ENCODE assay signal across 1 cellular context in the genomic region with DNA sequence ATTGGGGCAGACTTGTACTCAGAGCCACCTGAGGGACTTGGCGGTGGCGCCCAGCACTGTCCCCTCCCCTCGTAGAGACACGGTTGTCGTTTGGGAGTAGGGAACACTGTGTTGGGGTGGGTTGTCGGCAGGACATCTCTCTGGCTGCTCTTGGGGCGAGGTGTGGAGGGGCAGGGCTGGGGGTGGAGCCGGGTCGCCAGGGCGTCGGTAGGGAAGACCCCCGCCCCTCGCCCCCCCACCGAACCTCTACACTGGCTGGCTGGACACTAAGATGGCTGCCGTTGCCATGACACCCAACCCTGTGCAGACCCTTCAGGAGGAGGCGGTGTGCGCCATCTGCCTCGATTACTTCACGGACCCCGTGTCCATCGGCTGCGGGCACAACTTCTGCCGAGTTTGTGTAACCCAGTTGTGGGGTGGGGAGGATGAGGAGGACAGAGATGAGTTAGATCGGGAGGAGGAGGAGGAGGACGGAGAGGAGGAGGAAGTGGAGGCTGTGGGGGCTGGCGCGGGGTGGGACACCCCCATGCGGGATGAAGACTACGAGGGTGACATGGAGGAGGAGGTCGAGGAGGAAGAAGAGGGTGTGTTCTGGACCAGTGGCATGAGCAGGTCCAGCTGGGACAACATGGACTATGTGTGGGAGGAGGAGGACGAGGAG.
TF ChIP-seq lines count a peak whose summit lies in the region.

No MANE protein-coding gene starts in this region.

TF ChIP-seq in HEK293T, 16 proteins besides CTCF, POLR2A, EP300 and RAD21:
- TF ChIP-seq TARDBP (IDR thresholded peaks at IDR 0.05): no peak
- TF ChIP-seq FOXK2 (IDR thresholded peaks at IDR 0.05): no peak
- no peak for TF ChIP-seq SUZ12 (IDR thresholded peaks at IDR 0.05)
- TF ChIP-seq CTBP1 (IDR thresholded peaks at IDR 0.05; ENCODE audit: borderline replicate concordance): no peak
- TF ChIP-seq, protein P1, sequence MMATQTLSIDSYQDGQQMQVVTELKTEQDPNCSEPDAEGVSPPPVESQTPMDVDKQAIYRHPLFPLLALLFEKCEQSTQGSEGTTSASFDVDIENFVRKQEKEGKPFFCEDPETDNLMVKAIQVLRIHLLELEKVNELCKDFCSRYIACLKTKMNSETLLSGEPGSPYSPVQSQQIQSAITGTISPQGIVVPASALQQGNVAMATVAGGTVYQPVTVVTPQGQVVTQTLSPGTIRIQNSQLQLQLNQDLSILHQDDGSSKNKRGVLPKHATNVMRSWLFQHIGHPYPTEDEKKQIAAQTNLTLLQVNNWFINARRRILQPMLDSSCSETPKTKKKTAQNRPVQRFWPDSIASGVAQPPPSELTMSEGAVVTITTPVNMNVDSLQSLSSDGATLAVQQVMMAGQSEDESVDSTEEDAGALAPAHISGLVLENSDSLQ (IDR thresholded peaks at IDR 0.05): no peak
- no peak for TF ChIP-seq FOXM1 (IDR thresholded peaks at IDR 0.05; ENCODE audit: borderline replicate concordance)
- no peak for TF ChIP-seq ARNT (IDR thresholded peaks at IDR 0.05)
- no peak for TF ChIP-seq ZNF384 (IDR thresholded peaks at IDR 0.05)
- TF ChIP-seq FOXA1 (IDR thresholded peaks at IDR 0.05): no peak
- TF ChIP-seq NFRKB (IDR thresholded peaks at IDR 0.05): no peak
- TF ChIP-seq L3MBTL2 (conservative IDR thresholded peaks at IDR 0.05): no peak
- no peak for TF ChIP-seq SP1 (IDR thresholded peaks at IDR 0.05)
- TF ChIP-seq LEF1 (IDR thresholded peaks at IDR 0.05; ENCODE audit: borderline replicate concordance): no peak
- no peak for TF ChIP-seq BHLHE40 (IDR thresholded peaks at IDR 0.05; ENCODE audit: borderline replicate concordance)
- no peak for TF ChIP-seq ELF4 (IDR thresholded peaks at IDR 0.05)
